ENCODE assay signal across 9 cellular contexts in the genomic region with DNA sequence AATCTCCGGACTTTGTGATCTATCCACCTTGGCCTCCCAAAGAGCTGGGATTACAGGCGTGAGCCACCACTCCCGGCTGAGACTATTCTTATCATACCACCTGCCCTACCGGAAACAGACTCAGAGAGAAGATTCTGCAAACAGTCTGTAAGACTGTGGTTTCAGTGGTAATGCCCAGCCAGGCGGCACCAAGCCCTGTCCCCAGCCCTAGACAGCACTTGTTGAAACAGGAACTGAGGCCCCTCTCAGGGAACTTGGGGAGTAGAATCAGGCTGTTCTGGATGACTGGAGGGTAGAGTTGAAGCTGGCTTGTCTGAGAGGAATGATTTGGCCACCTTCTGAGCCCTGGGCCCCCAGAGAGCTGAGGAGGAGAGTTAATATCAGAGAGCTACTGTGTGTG. TPM values are rescaled to one million over a fixed set of nuclear protein-coding genes. Genes with fewer than 3 reads are reported as not detected.
A peak's percentile ranks its signal among the peaks of the same experiment; 100 is the strongest.
DNase-seq lines count a peak whose midpoint lies in the region; ATAC-seq lines count a peak whose summit lies in the region.
"Had no signal": no experiment of that assay in that cellular context is flagged by ENCODE, and none has a peak within 500 bp of the region (broad histone marks: within the 10 kb centered on the region; RNA-seq: fewer than 3 reads in every experiment).

No MANE protein-coding gene starts in this region.

- ATAC-seq in HG03060 (IDR thresholded peaks at IDR 0.05; ENCODE audit: low read depth, unreplicated experiment) (peak; percentile 98), right cardiac atrium (no peak)
- peak; percentile 69 for ATAC-seq in stimulated activated effector memory CD8-positive, alpha-beta T cell treated with anti-CD3 and anti-CD28 coated beads, Interleukin-12 subunit alpha, Interleukin-12 subunit beta, amount 100 ng/mL, for 72 hours

- peaks cover 17% of the 10 kb centered on the region for H3K4me1 Mint-ChIP-seq in stimulated activated effector memory CD8-positive, alpha-beta T cell treated with anti-CD3 and anti-CD28 coated beads, Interleukin-12 subunit alpha, Interleukin-12 subunit beta, amount 100 ng/mL, for 72 hours

- H2BK120ac ChIP-seq in trophoblast cell (ENCODE audit: insufficient read depth, low read length, poor library complexity): no peak overlapping the region

- no peaks in the 10 kb centered on the region for H3K36me3 Mint-ChIP-seq in stimulated activated effector memory CD8-positive, alpha-beta T cell treated with anti-CD3 and anti-CD28 coated beads, Interleukin-12 subunit alpha, Interleukin-12 subunit beta, amount 100 ng/mL, for 72 hours

- H3K4me3 ChIP-seq in right cardiac atrium (ENCODE audit: low read length) (no peak overlapping the region), trophoblast cell (ENCODE audit: low read depth, low read length) (no peak overlapping the region)
- H3K4me3 ChIP-seq: prostate gland had no signal

- H2AFZ ChIP-seq in trophoblast cell (ENCODE audit: insufficient read depth, low read length, poor library complexity): no peak overlapping the region

- H2AK5ac ChIP-seq in trophoblast cell (ENCODE audit: low read length): no peak overlapping the region

- no peak overlapping the region for H3K4ac ChIP-seq in trophoblast cell (ENCODE audit: low read depth, low read length)

- intact Hi-C loops in right cardiac atrium (cut with DNase I): no loop called here

- 71% methylated on average over 5 of the region's 5 CpGs for WGBS in right cardiac atrium
- no CpG with 5 or more reads among the region's 5 CpGs for WGBS in trophoblast cell (ENCODE audit: extremely low coverage, insufficient coverage, insufficient read length)

- H2BK12ac ChIP-seq in trophoblast cell (ENCODE audit: low read length): no peak overlapping the region

- H4K8ac ChIP-seq in trophoblast cell (ENCODE audit: low read depth, low read length): no peak overlapping the region

- peak overlapping the region; percentile 1 for H3K27ac Mint-ChIP-seq in stimulated activated effector memory CD8-positive, alpha-beta T cell treated with anti-CD3 and anti-CD28 coated beads, Interleukin-12 subunit alpha, Interleukin-12 subunit beta, amount 100 ng/mL, for 72 hours

- H3K4me2 ChIP-seq in trophoblast cell (ENCODE audit: low read length): no peak overlapping the region

- H3K9ac ChIP-seq in trophoblast cell (ENCODE audit: low read length): no peak overlapping the region

- H4K91ac ChIP-seq in trophoblast cell (ENCODE audit: low read depth, low read length): no peak overlapping the region

- no peak overlapping the region for H3K27ac ChIP-seq in right cardiac atrium (ENCODE audit: low read length)
- H3K27ac ChIP-seq in trophoblast cell (ENCODE audit: low read depth, low read length): no peak overlapping the region
- H3K27ac ChIP-seq: prostate gland had no signal

- H3K4me1 ChIP-seq in right cardiac atrium (ENCODE audit: control insufficient read depth, insufficient read depth, low read length) (no peaks in the 10 kb centered on the region), trophoblast cell (ENCODE audit: control insufficient read depth in 1 of 2, insufficient read depth in 2 of 2, low read length in 2 of 2) (peaks cover 0 to 4% of the 10 kb centered on the region in 2 experiments)
- H3K4me1 ChIP-seq: prostate gland had no signal

- H3K27me3 ChIP-seq in right cardiac atrium (ENCODE audit: control insufficient read depth, insufficient read depth) (no peaks in the 10 kb centered on the region), trophoblast cell (ENCODE audit: insufficient read depth, low read length) (peaks cover 11% of the 10 kb centered on the region)

- no peak overlapping the region for H3K14ac ChIP-seq in trophoblast cell (ENCODE audit: low read length)

- no peak overlapping the region for H3K18ac ChIP-seq in trophoblast cell (ENCODE audit: low read length)

- H2BK5ac ChIP-seq in trophoblast cell (ENCODE audit: low read depth, low read length, poor library complexity): no peak overlapping the region

- no peaks in the 10 kb centered on the region for H3K9me3 ChIP-seq in right cardiac atrium (ENCODE audit: control insufficient read depth, low read length)
- peaks cover 3% of the 10 kb centered on the region for H3K9me3 ChIP-seq in trophoblast cell (ENCODE audit: insufficient read depth, low read depth, low read length)
- H3K9me3 ChIP-seq: prostate gland had no signal

- no peak overlapping the region for H4K12ac ChIP-seq in trophoblast cell (ENCODE audit: low read depth, low read length)

- no peak overlapping the region for H3K4me3 Mint-ChIP-seq in stimulated activated effector memory CD8-positive, alpha-beta T cell treated with anti-CD3 and anti-CD28 coated beads, Interleukin-12 subunit alpha, Interleukin-12 subunit beta, amount 100 ng/mL, for 72 hours

- no peak overlapping the region for H3K23ac ChIP-seq in trophoblast cell (ENCODE audit: low read length)

- H3K79me1 ChIP-seq in trophoblast cell (ENCODE audit: low read length): no peaks in the 10 kb centered on the region

- DNase-seq in NK-92 treated with Interleukin-12 subunit alpha and Interleukin-12 subunit beta, amount 100 ng/mL, for 24 hours (lab: John Stamatoyannopoulos, UW): peak; percentile 33
- DNase-seq in NK-92 (lab: John Stamatoyannopoulos, UW; ENCODE audit: unreplicated experiment): no peak
- DNase-seq in SIG-M5 (lab: John Stamatoyannopoulos, UW): peak; percentile 34
- DNase-seq in stimulated activated effector memory CD8-positive, alpha-beta T cell treated with anti-CD3 and anti-CD28 coated beads, Interleukin-12 subunit alpha, Interleukin-12 subunit beta, amount 100 ng/mL, for 72 hours (ENCODE audit: low spot score in 2 of 2): no peak
- DNase-seq in COR-L47 (lab: John Stamatoyannopoulos, UW): no peak
- DNase-seq in right cardiac atrium: no peak
- no peak for DNase-seq in trophoblast cell

- H3K79me2 ChIP-seq in trophoblast cell (ENCODE audit: control insufficient read depth, insufficient read depth, low read length, poor library complexity): no peaks in the 10 kb centered on the region

- H3K36me3 ChIP-seq in trophoblast cell (ENCODE audit: control insufficient read depth in 1 of 2, insufficient read depth in 2 of 2, low read length in 2 of 2): no peaks in the 10 kb centered on the region
- H3K36me3 ChIP-seq: prostate gland had no signal

- no peaks in the 10 kb centered on the region for H3K9me3 Mint-ChIP-seq in stimulated activated effector memory CD8-positive, alpha-beta T cell treated with anti-CD3 and anti-CD28 coated beads, Interleukin-12 subunit alpha, Interleukin-12 subunit beta, amount 100 ng/mL, for 72 hours

RNA-seq across cellular contexts. Expression of gene INSC, which starts 1.3 kb away (rescaled TPM):
- 1 to 10 TPM in 2 of 4 donors, under 1 TPM in 2; 0.91 to 1.0 (median 0.99) TPM for total RNA-seq in right cardiac atrium
- polyA plus RNA-seq in right cardiac atrium: 0.95 TPM
- 0.04 and 0.08 TPM in 2 replicates for polyA plus RNA-seq in trophoblast cell (2013)

RNA-seq across cellular contexts. Expression of gene CALCB, which starts 40.0 kb away (rescaled TPM):
- total RNA-seq in right cardiac atrium: under 1 TPM in 2 of 4 donors, not detected in 2; 0.09 to 0.17 TPM
- polyA plus RNA-seq in right cardiac atrium: 0.05 TPM
- 0.86 and 0.90 TPM in 2 replicates for polyA plus RNA-seq in trophoblast cell (2013)

Comparison
In these comparisons a context has a peak if more than half of its experiments do, and no peak if none do; other contexts are left out.
1. DNase-seq: peak in NK-92 treated with Interleukin-12 subunit alpha and Interleukin-12 subunit beta, amount 100 ng/mL, for 24 hours (single experiment) and SIG-M5 (single experiment); none in NK-92 (single experiment), stimulated activated effector memory CD8-positive, alpha-beta T cell treated with anti-CD3 and anti-CD28 coated beads, Interleukin-12 subunit alpha, Interleukin-12 subunit beta, amount 100 ng/mL, for 72 hours (0 of 2), COR-L47 (single experiment), right cardiac atrium (0 of 3) and trophoblast cell (0 of 2).
2. ATAC-seq: peak in HG03060 (single experiment) and stimulated activated effector memory CD8-positive, alpha-beta T cell treated with anti-CD3 and anti-CD28 coated beads, Interleukin-12 subunit alpha, Interleukin-12 subunit beta, amount 100 ng/mL, for 72 hours (single experiment); none in right cardiac atrium (0 of 2).